1 cellular context compared by ENCODE assay signal in the genomic region with DNA sequence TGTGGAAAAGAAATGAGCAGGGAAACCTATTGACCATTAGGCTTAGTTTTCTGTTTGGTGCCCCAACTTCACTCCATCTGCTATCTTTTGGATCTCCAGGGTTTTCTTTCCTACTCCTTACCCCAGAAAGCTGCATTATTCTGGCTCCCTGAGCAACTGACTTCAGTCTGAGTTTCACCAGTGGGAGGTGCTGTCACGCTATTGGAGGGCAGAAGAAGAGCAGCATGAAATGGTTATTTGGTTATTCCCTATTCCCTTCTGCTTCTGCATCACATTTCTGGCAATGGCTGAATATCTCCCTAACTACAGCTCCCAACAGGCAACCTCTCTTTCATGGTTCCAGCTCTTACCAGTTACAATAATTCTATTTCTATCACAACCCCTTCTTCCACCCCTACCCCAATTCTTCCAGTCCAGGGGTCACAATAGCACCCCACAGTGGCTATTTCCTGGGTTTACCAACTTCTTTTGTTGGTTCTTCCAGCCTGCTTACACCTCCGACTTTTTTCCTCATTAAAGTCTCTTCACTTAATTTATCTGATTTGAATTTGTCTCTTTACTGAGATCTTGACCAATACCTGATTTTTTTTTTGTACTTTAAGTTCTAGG.
TF ChIP-seq lines count a peak whose summit lies in the region.

No MANE protein-coding gene starts in this region.

TF ChIP-seq in HCT116, 20 proteins besides CTCF, POLR2A, EP300 and RAD21 (continued from another document):
- TF ChIP-seq SP1 (IDR thresholded peaks at IDR 0.05; ENCODE audit: low read depth) = no peak
- TF ChIP-seq POLR2AphosphoS5 (IDR thresholded peaks at IDR 0.05; ENCODE audit: low read depth, low read length) = no peak
- TF ChIP-seq ZNF274 (IDR thresholded peaks at IDR 0.05; ENCODE audit: low read depth, low read length) = no peak
- TF ChIP-seq SIN3A (IDR thresholded peaks at IDR 0.05; ENCODE audit: low read depth) = no peak
- no peak for TF ChIP-seq ZBTB33 (IDR thresholded peaks at IDR 0.05; ENCODE audit: extremely low read depth, insufficient replicate concordance, low read length)
- no peak for TF ChIP-seq ATF3 (IDR thresholded peaks at IDR 0.05)
- TF ChIP-seq, protein P1, sequence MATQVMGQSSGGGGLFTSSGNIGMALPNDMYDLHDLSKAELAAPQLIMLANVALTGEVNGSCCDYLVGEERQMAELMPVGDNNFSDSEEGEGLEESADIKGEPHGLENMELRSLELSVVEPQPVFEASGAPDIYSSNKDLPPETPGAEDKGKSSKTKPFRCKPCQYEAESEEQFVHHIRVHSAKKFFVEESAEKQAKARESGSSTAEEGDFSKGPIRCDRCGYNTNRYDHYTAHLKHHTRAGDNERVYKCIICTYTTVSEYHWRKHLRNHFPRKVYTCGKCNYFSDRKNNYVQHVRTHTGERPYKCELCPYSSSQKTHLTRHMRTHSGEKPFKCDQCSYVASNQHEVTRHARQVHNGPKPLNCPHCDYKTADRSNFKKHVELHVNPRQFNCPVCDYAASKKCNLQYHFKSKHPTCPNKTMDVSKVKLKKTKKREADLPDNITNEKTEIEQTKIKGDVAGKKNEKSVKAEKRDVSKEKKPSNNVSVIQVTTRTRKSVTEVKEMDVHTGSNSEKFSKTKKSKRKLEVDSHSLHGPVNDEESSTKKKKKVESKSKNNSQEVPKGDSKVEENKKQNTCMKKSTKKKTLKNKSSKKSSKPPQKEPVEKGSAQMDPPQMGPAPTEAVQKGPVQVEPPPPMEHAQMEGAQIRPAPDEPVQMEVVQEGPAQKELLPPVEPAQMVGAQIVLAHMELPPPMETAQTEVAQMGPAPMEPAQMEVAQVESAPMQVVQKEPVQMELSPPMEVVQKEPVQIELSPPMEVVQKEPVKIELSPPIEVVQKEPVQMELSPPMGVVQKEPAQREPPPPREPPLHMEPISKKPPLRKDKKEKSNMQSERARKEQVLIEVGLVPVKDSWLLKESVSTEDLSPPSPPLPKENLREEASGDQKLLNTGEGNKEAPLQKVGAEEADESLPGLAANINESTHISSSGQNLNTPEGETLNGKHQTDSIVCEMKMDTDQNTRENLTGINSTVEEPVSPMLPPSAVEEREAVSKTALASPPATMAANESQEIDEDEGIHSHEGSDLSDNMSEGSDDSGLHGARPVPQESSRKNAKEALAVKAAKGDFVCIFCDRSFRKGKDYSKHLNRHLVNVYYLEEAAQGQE (IDR thresholded peaks at IDR 0.05; ENCODE audit: low read depth) = no peak
